Comparison of ENCODE assay signal across 28 cellular contexts in the genomic region with DNA sequence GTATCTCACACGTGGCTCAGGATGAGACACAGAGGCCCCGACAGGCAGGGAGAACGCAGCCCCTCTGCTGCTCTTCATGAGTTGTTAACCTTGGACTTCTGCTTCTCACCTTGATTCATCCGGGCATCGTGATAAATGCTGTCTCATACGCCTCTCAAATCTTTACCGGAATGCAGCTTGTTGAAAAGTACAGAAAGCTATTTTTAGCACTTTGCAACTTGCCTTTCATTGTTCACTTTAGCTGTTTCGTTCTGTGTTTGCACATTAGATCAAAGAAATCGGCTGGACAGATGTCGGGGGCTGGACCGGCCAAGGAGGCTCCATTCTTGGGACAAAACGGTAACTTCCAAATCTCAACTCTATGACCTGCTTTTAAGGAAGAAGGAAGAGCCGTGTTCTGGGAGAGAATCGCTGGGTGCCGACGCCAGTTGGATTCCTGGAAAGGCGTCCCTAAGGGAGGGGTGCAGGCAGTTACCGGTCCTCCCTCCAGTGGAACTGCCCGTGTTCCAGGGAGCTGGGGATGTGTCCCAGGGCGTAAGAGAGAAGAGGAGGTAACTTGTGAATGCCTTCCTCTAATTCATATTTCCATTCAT. TPM values are rescaled to one million over a fixed set of nuclear protein-coding genes. Genes with fewer than 3 reads are reported as not detected.
DNase-seq lines count a peak whose midpoint lies in the region; ATAC-seq, FAIRE-seq and TF ChIP-seq lines count a peak whose summit lies in the region.
"Had no signal": no experiment of that assay in that cellular context is flagged by ENCODE, and none has a peak within 500 bp of the region (broad histone marks: within the 10 kb centered on the region; RNA-seq: fewer than 3 reads in every experiment).

No MANE protein-coding gene starts in this region.

- no peak overlapping the region for H3K27ac ChIP-seq in astrocyte (ENCODE audit: low read depth, low read length)
- no peak overlapping the region for H3K27ac ChIP-seq in testis
- H3K27ac ChIP-seq in dorsolateral prefrontal cortex = no peak overlapping the region
- H3K27ac ChIP-seq: 22Rv1; BLaER1 treated with 17β-estradiol and CSF1 and Interleukin-3, amounts not matched to agents 10 nM and 100 nM; HL-60 had no signal

- H3K9me3 ChIP-seq in astrocyte (ENCODE audit: insufficient read depth, low read depth, low read length) = no peaks in the 10 kb centered on the region
- H3K9me3 ChIP-seq in testis = no peaks in the 10 kb centered on the region
- H3K9me3 ChIP-seq: BLaER1 treated with 17β-estradiol and CSF1 and Interleukin-3, amounts not matched to agents 10 nM and 100 nM; Caco-2 had no signal

- H3K9ac ChIP-seq in astrocyte (ENCODE audit: low read length) = no peak overlapping the region
- H3K9ac ChIP-seq: BLaER1 treated with 17β-estradiol and CSF1 and Interleukin-3, amounts not matched to agents 10 nM and 100 nM had no signal

- H3K27me3 Mint-ChIP-seq in activated T-cell treated with anti-CD3 and anti-CD28 coated beads, Interleukin-2, amount 50 U/mL, for 24 hours = no peaks in the 10 kb centered on the region
- H3K27me3 Mint-ChIP-seq in astrocyte (ENCODE audit: low read depth, unreplicated experiment) = no peaks in the 10 kb centered on the region
- H3K27me3 Mint-ChIP-seq: CD4-positive, alpha-beta memory T cell had no signal

- no peak for ATAC-seq in stimulated activated effector memory CD8-positive, alpha-beta T cell treated with anti-CD3 and anti-CD28 coated beads, Interleukin-12 subunit alpha, Interleukin-12 subunit beta, amount 100 ng/mL, for 72 hours
- ATAC-seq: GM12878 had no signal

- no peak for FAIRE-seq in astrocyte (lab: Jason Lieb, UNC)
- FAIRE-seq: GM12878, RCC 7860 had no signal

- no peak for DNase-seq in activated T-cell treated with anti-CD3 and anti-CD28 coated beads, Interleukin-2, amount 50 U/mL, for 24 hours
- DNase-seq in activated T-cell treated with anti-CD3 and anti-CD28 coated beads, Interleukin-2, amount 50 U/mL, for 1 hour = no peak
- DNase-seq in astrocyte (ENCODE audit: low read depth) (no peak), left kidney (ENCODE audit: low read depth, low spot score) (peak; percentile 31), testis (no peak), dorsolateral prefrontal cortex (no peak), MV-4-11 (lab: John Stamatoyannopoulos, UW) (no peak)
- DNase-seq in stimulated activated effector memory CD8-positive, alpha-beta T cell treated with anti-CD3 and anti-CD28 coated beads, Interleukin-12 subunit alpha, Interleukin-12 subunit beta, amount 100 ng/mL, for 72 hours (ENCODE audit: low spot score in 2 of 2) = no peak
- DNase-seq: ACHN; Caco-2; CD4-positive, alpha-beta memory T cell; DMS 273 treated with DMSO at 0.1 percent for 48 hours; DND-41; H7; HFFc6; KBM-7; NCI-H1092 treated with DMSO at 0.1 percent for 48 hours; NCI-H2081; NCI-H2171; NCI-H345; NCI-H82; OCI-M1; SHP77 had no signal

- H3K36me3 Mint-ChIP-seq in activated T-cell treated with anti-CD3 and anti-CD28 coated beads, Interleukin-2, amount 50 U/mL, for 24 hours (ENCODE audit: low read depth) = peaks cover 99% of the 10 kb centered on the region
- H3K36me3 Mint-ChIP-seq in astrocyte (ENCODE audit: low read depth, unreplicated experiment) = peaks cover 32% of the 10 kb centered on the region
- H3K36me3 Mint-ChIP-seq in stimulated activated effector memory CD8-positive, alpha-beta T cell treated with anti-CD3 and anti-CD28 coated beads, Interleukin-12 subunit alpha, Interleukin-12 subunit beta, amount 100 ng/mL, for 72 hours = peaks cover 100% of the 10 kb centered on the region

- peaks cover 10% of the 10 kb centered on the region for H3K79me2 ChIP-seq in astrocyte (ENCODE audit: insufficient read depth, low read length)

- H3K4me1 Mint-ChIP-seq in activated T-cell treated with anti-CD3 and anti-CD28 coated beads, Interleukin-2, amount 50 U/mL, for 24 hours (ENCODE audit: low read depth) = no peaks in the 10 kb centered on the region
- peaks cover 2% of the 10 kb centered on the region for H3K4me1 Mint-ChIP-seq in astrocyte (ENCODE audit: low read depth, unreplicated experiment)
- peaks cover 10% of the 10 kb centered on the region for H3K4me1 Mint-ChIP-seq in stimulated activated effector memory CD8-positive, alpha-beta T cell treated with anti-CD3 and anti-CD28 coated beads, Interleukin-12 subunit alpha, Interleukin-12 subunit beta, amount 100 ng/mL, for 72 hours
- H3K4me1 Mint-ChIP-seq: CD4-positive, alpha-beta memory T cell had no signal

- H3K4me1 ChIP-seq in astrocyte (ENCODE audit: insufficient read depth, low read length) (peaks cover 5% of the 10 kb centered on the region), testis (no peaks in the 10 kb centered on the region)
- H3K4me1 ChIP-seq: Caco-2 had no signal

- H3K4me2 ChIP-seq in astrocyte (ENCODE audit: low read length) = no peak overlapping the region
- H3K4me2 ChIP-seq: BLaER1 treated with 17β-estradiol and CSF1 and Interleukin-3, amounts not matched to agents 10 nM and 100 nM had no signal

- peak overlapping the region; percentile 49 for H3K27ac Mint-ChIP-seq in activated T-cell treated with anti-CD3 and anti-CD28 coated beads, Interleukin-2, amount 50 U/mL, for 24 hours
- peak overlapping the region; percentile 50 for H3K27ac Mint-ChIP-seq in astrocyte (ENCODE audit: unreplicated experiment)
- H3K27ac Mint-ChIP-seq in stimulated activated effector memory CD8-positive, alpha-beta T cell treated with anti-CD3 and anti-CD28 coated beads, Interleukin-12 subunit alpha, Interleukin-12 subunit beta, amount 100 ng/mL, for 72 hours = peak overlapping the region; percentile 34
- H3K27ac Mint-ChIP-seq: HFFc6 had no signal

- 51 to 68% methylated on average over 20 of the region's 20 CpGs for WGBS in testis, 2 donors

- H4K20me1 ChIP-seq in astrocyte (ENCODE audit: insufficient read depth, low read length) = peaks cover 10% of the 10 kb centered on the region

- intact Hi-C loops in testis (cut with DNase I; ENCODE audit: low total_unique reads) = no loop called here
- intact Hi-C loops in dorsolateral prefrontal cortex (cut with DNase I) = no loop called here

- H3K36me3 ChIP-seq in astrocyte (ENCODE audit: insufficient read depth, low read length) (peaks cover 56% of the 10 kb centered on the region), testis (ENCODE audit: low read depth, missing control alignments) (no peaks in the 10 kb centered on the region)

- H3K4me3 Mint-ChIP-seq in activated T-cell treated with anti-CD3 and anti-CD28 coated beads, Interleukin-2, amount 50 U/mL, for 24 hours = no peak overlapping the region
- H3K4me3 Mint-ChIP-seq in astrocyte (ENCODE audit: unreplicated experiment) = no peak overlapping the region
- H3K4me3 Mint-ChIP-seq in stimulated activated effector memory CD8-positive, alpha-beta T cell treated with anti-CD3 and anti-CD28 coated beads, Interleukin-12 subunit alpha, Interleukin-12 subunit beta, amount 100 ng/mL, for 72 hours = no peak overlapping the region
- H3K4me3 Mint-ChIP-seq: CD4-positive, alpha-beta memory T cell; HFFc6 had no signal

- H3K9me3 Mint-ChIP-seq in activated T-cell treated with anti-CD3 and anti-CD28 coated beads, Interleukin-2, amount 50 U/mL, for 24 hours = no peaks in the 10 kb centered on the region
- H3K9me3 Mint-ChIP-seq in astrocyte (ENCODE audit: unreplicated experiment) = no peaks in the 10 kb centered on the region
- no peaks in the 10 kb centered on the region for H3K9me3 Mint-ChIP-seq in stimulated activated effector memory CD8-positive, alpha-beta T cell treated with anti-CD3 and anti-CD28 coated beads, Interleukin-12 subunit alpha, Interleukin-12 subunit beta, amount 100 ng/mL, for 72 hours
- H3K9me3 Mint-ChIP-seq: CD4-positive, alpha-beta memory T cell; HFFc6 had no signal

- no peaks in the 10 kb centered on the region for H3K27me3 ChIP-seq in astrocyte (ENCODE audit: insufficient read depth, low read length)
- H3K27me3 ChIP-seq in testis = no peaks in the 10 kb centered on the region
- no peaks in the 10 kb centered on the region for H3K27me3 ChIP-seq in dorsolateral prefrontal cortex
- H3K27me3 ChIP-seq: BLaER1 treated with 17β-estradiol and CSF1 and Interleukin-3, amounts not matched to agents 10 nM and 100 nM had no signal

- no peak overlapping the region for H2AFZ ChIP-seq in astrocyte (ENCODE audit: low read depth, low read length)

- no peak for TF ChIP-seq POLR2A in testis (IDR thresholded peaks at IDR 0.05)

- no peak overlapping the region for H3K4me3 ChIP-seq in astrocyte (ENCODE audit: insufficient read depth, low read depth, low read length)
- H3K4me3 ChIP-seq in testis = no peak overlapping the region
- H3K4me3 ChIP-seq in dorsolateral prefrontal cortex = no peak overlapping the region
- H3K4me3 ChIP-seq: BLaER1 treated with 17β-estradiol and CSF1 and Interleukin-3, amounts not matched to agents 10 nM and 100 nM; GM12878 had no signal

- TF ChIP-seq CTCF in astrocyte (IDR thresholded peaks at IDR 0.05; ENCODE audit: insufficient read depth, low read depth, low read length) (no peak), testis (IDR thresholded peaks at IDR 0.05) (no peak), dorsolateral prefrontal cortex (IDR thresholded peaks at IDR 0.05 in 54 of 56, conservative IDR thresholded peaks at IDR 0.05 in 2 of 56; ENCODE audit: low read depth in 1 of 56, partially characterized antibody in 56 of 56) (no peak)

RNA-seq across cellular contexts. Expression of a gene that starts 49.3 kb away (rescaled TPM):
- total RNA-seq in astrocyte (356 and 361 TPM in 2 replicates), testis (100 to 1,000 TPM; 134 to 186 TPM), dorsolateral prefrontal cortex (100 to 1,000 TPM; 129 to 619 (median 286) TPM)
- 447 TPM for polyA plus RNA-seq in testis (ENCODE audit: insufficient read depth, low read depth, low replicate concordance)

RNA-seq across cellular contexts. Expression of a gene that starts 56.0 kb away (rescaled TPM):
- total RNA-seq in astrocyte (80.4 and 81.3 TPM in 2 replicates), testis (100 to 1,000 TPM; 125 to 162 TPM), dorsolateral prefrontal cortex (100 to 1,000 TPM in 96 of 120 experiments, 10 to 100 TPM in 24; 72.5 to 149 (median 112) TPM)
- 109 TPM for polyA plus RNA-seq in testis (ENCODE audit: insufficient read depth, low read depth, low replicate concordance)
